Comparison of ENCODE assay signal across 8 cellular contexts in the genomic region with DNA sequence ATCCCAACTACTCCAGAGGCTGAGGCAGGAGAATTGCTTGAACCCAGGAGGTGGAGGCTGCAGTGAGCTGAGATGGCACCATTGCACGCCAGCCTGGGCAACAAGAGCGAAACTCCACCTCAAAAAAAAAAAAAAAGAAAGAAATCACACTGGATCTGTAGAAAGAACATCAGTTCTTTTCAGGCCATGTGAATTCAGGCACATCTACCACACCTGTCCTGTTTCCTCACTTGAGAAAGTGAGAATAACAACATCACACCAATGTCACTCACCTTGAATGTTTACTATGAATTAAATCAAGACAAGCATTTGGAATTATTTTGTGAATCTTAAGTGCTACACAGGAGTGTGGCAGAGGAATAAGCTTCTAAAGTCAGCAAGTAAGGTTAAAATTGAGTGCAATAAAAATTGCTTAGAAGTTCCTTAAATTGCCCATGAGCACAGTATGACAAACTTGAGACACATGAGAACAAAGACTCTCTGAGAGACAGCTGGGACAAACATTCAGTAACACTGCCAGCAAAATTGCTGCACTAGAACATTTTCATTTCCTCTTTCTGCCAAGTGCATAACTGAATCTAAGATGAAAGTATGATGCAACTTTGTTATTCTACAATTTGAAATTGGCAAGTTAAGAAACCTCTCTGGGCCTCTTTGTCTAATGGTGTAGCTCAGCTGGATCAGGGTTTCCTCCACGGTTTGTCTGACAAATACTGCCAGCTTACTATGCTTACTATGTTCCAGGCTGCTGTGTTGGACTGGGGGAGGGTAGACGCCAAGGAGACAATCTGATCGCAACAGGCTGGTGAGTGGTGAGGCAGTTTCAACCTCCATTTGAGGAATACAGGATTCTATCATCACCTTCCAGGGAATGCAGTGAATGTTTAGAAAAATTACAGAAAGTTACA. TPM values are rescaled to one million over a fixed set of nuclear protein-coding genes. Genes with fewer than 3 reads are reported as not detected.
DNase-seq lines count a peak whose midpoint lies in the region; ATAC-seq and TF ChIP-seq lines count a peak whose summit lies in the region.

No MANE protein-coding gene starts in this region.

- peak overlapping the region; percentile 95 for H3K4me3 Mint-ChIP-seq in activated T-helper 17 cell treated with anti-CD3 and anti-CD28 coated beads, Interleukin-2, amount 50 U/mL, for 72 hours

- H3K36me3 ChIP-seq in prostate gland = no peaks in the 10 kb centered on the region

- DNase-seq in ACHN (peak; percentile 42), NCI-H446 treated with DMSO at 0.1 percent for 48 hours (lab: John Stamatoyannopoulos, UW) (peak; percentile 65), foreskin fibroblast (peak; percentile 82 to 86), prostate gland (ENCODE audit: low spot score) (peak; percentile 22), NCI-H524 treated with DMSO at 0.1 percent for 48 hours (lab: John Stamatoyannopoulos, UW) (no peak)

- H3K27me3 ChIP-seq in prostate gland (replicated peaks; ENCODE audit: insufficient read depth) = no peaks in the 10 kb centered on the region

- peak overlapping the region; percentile 92 to 96 for H3K4me3 ChIP-seq in foreskin fibroblast (ENCODE audit: low read depth in 1 of 2, low read length in 2 of 2)
- peak overlapping the region in 1 of 2 donors; percentile 90 for H3K4me3 ChIP-seq in prostate gland

- in situ Hi-C loops in ACHN (cut with HindIII; ENCODE audit: low pct_ligation_motif_present, low pct_unique_long_range_greater_than_20kb, low sequenced_read_pairs) = no loop called here

- intact Hi-C loops in prostate gland (cut with DNase I) = loop anchor here (10.0 kb wide), 2 partner anchors 788 to 952 kb away; a partner anchor contains a TSS

- no peaks in the 10 kb centered on the region for H3K27me3 Mint-ChIP-seq in activated T-helper 17 cell treated with anti-CD3 and anti-CD28 coated beads, Interleukin-2, amount 50 U/mL, for 72 hours

- H3K9me3 Mint-ChIP-seq in activated T-helper 17 cell treated with anti-CD3 and anti-CD28 coated beads, Interleukin-2, amount 50 U/mL, for 72 hours = no peaks in the 10 kb centered on the region

- peak overlapping the region; percentile 87 for H3K27ac Mint-ChIP-seq in activated T-helper 17 cell treated with anti-CD3 and anti-CD28 coated beads, Interleukin-2, amount 50 U/mL, for 72 hours

- H3K9me3 ChIP-seq in prostate gland = no peaks in the 10 kb centered on the region

- H3K36me3 Mint-ChIP-seq in activated T-helper 17 cell treated with anti-CD3 and anti-CD28 coated beads, Interleukin-2, amount 50 U/mL, for 72 hours (ENCODE audit: low read depth) = peaks cover 29% of the 10 kb centered on the region

- H3K4me1 Mint-ChIP-seq in activated T-helper 17 cell treated with anti-CD3 and anti-CD28 coated beads, Interleukin-2, amount 50 U/mL, for 72 hours = peaks cover 15% of the 10 kb centered on the region

- H3K4me1 ChIP-seq in prostate gland (replicated peaks) = peaks cover 2% of the 10 kb centered on the region

- ATAC-seq in GM18511 (IDR thresholded peaks at IDR 0.05; ENCODE audit: unreplicated experiment) (peak; percentile 53), HG02943 (IDR thresholded peaks at IDR 0.05; ENCODE audit: low read depth, unreplicated experiment) (peak; percentile 45)
- ATAC-seq in activated T-helper 17 cell treated with anti-CD3 and anti-CD28 coated beads, Interleukin-2, amount 50 U/mL, for 72 hours (replicated peaks) = peak; percentile 8

- TF ChIP-seq CTCF in foreskin fibroblast (IDR thresholded peaks at IDR 0.05; ENCODE audit: low read depth, low read length) = no peak
- TF ChIP-seq CTCF in prostate gland (IDR thresholded peaks at IDR 0.05) = no peak

- H3K27ac ChIP-seq in prostate gland = peak overlapping the region; percentile 92 to 98

- WGBS in prostate gland = 48% methylated on average over 5 of the region's 5 CpGs

- no peak for TF ChIP-seq POLR2A in prostate gland (IDR thresholded peaks at IDR 0.05)

RNA-seq across cellular contexts. Expression of a gene that starts 1.9 kb away (rescaled TPM):
- 10 to 100 TPM; 20.1 to 20.3 TPM for total RNA-seq in activated T-helper 17 cell treated with anti-CD3 and anti-CD28 coated beads, Interleukin-2, amount 50 U/mL, for 72 hours
- 10 to 100 TPM; 18.0 to 49.8 TPM for total RNA-seq in prostate gland
